19 cellular contexts compared by ENCODE assay signal in the genomic region with DNA sequence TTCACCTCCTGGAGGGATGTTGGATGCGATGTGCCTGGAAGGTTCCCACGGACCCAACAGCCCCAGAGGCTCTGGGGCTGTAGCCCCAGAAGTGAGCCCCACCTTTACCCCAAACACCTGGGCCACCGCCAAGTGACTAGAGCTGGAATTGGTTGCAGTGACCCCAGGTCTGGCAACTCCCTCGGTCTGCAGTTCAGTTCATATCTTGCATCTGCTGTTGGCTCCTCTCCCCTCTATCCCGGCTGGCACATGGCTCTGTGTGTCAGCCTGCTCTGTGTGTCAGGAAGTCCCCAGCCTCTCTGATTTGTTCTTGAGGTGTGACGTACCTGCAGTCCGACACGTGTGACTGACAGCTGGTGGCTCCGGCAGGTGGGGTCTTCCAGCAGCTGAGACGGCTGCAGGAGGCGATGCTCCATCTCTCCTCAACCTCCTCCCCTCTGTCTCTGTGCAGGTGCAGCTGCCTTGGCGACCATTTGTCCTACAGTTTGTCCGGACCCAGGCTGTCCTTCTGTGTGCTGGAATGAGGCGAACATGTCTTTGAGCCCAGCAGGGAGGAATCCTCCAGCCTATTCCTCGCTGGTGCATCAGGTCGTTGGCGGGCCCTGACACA. TPM values are rescaled to one million over a fixed set of nuclear protein-coding genes. Genes with fewer than 3 reads are reported as not detected.
DNase-seq lines count a peak whose midpoint lies in the region; ATAC-seq and TF ChIP-seq lines count a peak whose summit lies in the region.
"Had no signal": no experiment of that assay in that cellular context is flagged by ENCODE, and none has a peak within 500 bp of the region (broad histone marks: within the 10 kb centered on the region; RNA-seq: fewer than 3 reads in every experiment).

No MANE protein-coding gene starts in this region.

- peak; percentile 17 for DNase-seq in activated naive CD4-positive, alpha-beta T cell treated with anti-CD3 and anti-CD28 coated beads, Interleukin-2, amount 10 ng/mL, durations not matched to agents 7 days and 5 days
- DNase-seq in activated naive CD4-positive, alpha-beta T cell treated with anti-CD3 and anti-CD28 coated beads, Interleukin-2, amount 50 U/mL, for 72 hours (ENCODE audit: low spot score in 2 of 2) = no peak
- DNase-seq in RPMI8226 (peak; percentile 2), left lung (peak; percentile 27 to 34), tibial artery (peak; percentile 14 to 44), omental fat pad (ENCODE audit: low spot score) (no peak), NCI-H510A treated with DMSO at 0.1 percent for 48 hours (lab: John Stamatoyannopoulos, UW) (no peak)
- DNase-seq: AML-193; CD4-positive, CD25-positive, alpha-beta regulatory T cell; DMS53; GOT3; KG1; NCI-H1092; NCI-H2107; NCI-H345; PC-9 had no signal

- peaks cover 11% of the 10 kb centered on the region for H3K9me3 Mint-ChIP-seq in activated naive CD4-positive, alpha-beta T cell treated with anti-CD3 and anti-CD28 coated beads, Interleukin-2, amount 10 ng/mL, durations not matched to agents 7 days and 5 days
- peaks cover 0 to 7% of the 10 kb centered on the region in 2 donors for H3K9me3 Mint-ChIP-seq in activated naive CD4-positive, alpha-beta T cell treated with anti-CD3 and anti-CD28 coated beads, Interleukin-2, amount 50 U/mL, for 72 hours

- H3K27ac Mint-ChIP-seq in activated naive CD4-positive, alpha-beta T cell treated with anti-CD3 and anti-CD28 coated beads, Interleukin-2, amount 10 ng/mL, durations not matched to agents 7 days and 5 days = no peak overlapping the region
- H3K27ac Mint-ChIP-seq in activated naive CD4-positive, alpha-beta T cell treated with anti-CD3 and anti-CD28 coated beads, Interleukin-2, amount 50 U/mL, for 72 hours = no peak overlapping the region

- H3K27me3 ChIP-seq in left lung = peaks cover 0 to 31% of the 10 kb centered on the region in 2 donors
- H3K27me3 ChIP-seq in tibial artery = peaks cover 0 to 47% of the 10 kb centered on the region in 2 donors

- no peaks in the 10 kb centered on the region for H3K4me1 ChIP-seq in left lung
- H3K4me1 ChIP-seq in tibial artery = no peaks in the 10 kb centered on the region

- peaks cover 5% of the 10 kb centered on the region for H3K27me3 Mint-ChIP-seq in activated naive CD4-positive, alpha-beta T cell treated with anti-CD3 and anti-CD28 coated beads, Interleukin-2, amount 10 ng/mL, durations not matched to agents 7 days and 5 days

- intact Hi-C loops in left lung (cut with DNase I) = no loop called here
- intact Hi-C loops in tibial artery (cut with DNase I; ENCODE audit: low total_unique reads) = no loop called here

- H3K4me3 ChIP-seq in left lung = no peak overlapping the region
- H3K4me3 ChIP-seq in tibial artery = no peak overlapping the region
- H3K4me3 ChIP-seq: GM12878, PC-9 had no signal

- H3K27ac ChIP-seq in left lung = no peak overlapping the region
- no peak overlapping the region for H3K27ac ChIP-seq in tibial artery
- H3K27ac ChIP-seq: PC-9 had no signal

- H3K4me3 Mint-ChIP-seq in activated naive CD4-positive, alpha-beta T cell treated with anti-CD3 and anti-CD28 coated beads, Interleukin-2, amount 10 ng/mL, durations not matched to agents 7 days and 5 days = no peak overlapping the region
- H3K4me3 Mint-ChIP-seq: CD4-positive, CD25-positive, alpha-beta regulatory T cell had no signal

- no peaks in the 10 kb centered on the region for H3K4me1 Mint-ChIP-seq in activated naive CD4-positive, alpha-beta T cell treated with anti-CD3 and anti-CD28 coated beads, Interleukin-2, amount 10 ng/mL, durations not matched to agents 7 days and 5 days

- no peaks in the 10 kb centered on the region for H3K36me3 Mint-ChIP-seq in activated naive CD4-positive, alpha-beta T cell treated with anti-CD3 and anti-CD28 coated beads, Interleukin-2, amount 10 ng/mL, durations not matched to agents 7 days and 5 days
- H3K36me3 Mint-ChIP-seq in activated naive CD4-positive, alpha-beta T cell treated with anti-CD3 and anti-CD28 coated beads, Interleukin-2, amount 50 U/mL, for 72 hours = peaks cover 0 to 12% of the 10 kb centered on the region in 2 donors
- H3K36me3 Mint-ChIP-seq: CD4-positive, CD25-positive, alpha-beta regulatory T cell had no signal

- no peak for TF ChIP-seq CTCF in left lung (IDR thresholded peaks at IDR 0.05)
- TF ChIP-seq CTCF in tibial artery (IDR thresholded peaks at IDR 0.05) = no peak
- no peak for TF ChIP-seq CTCF in omental fat pad (IDR thresholded peaks at IDR 0.05)

- CTCF ChIA-PET in activated naive CD4-positive, alpha-beta T cell treated with anti-CD3 and anti-CD28 coated beads, Interleukin-2, amount 10 ng/mL, durations not matched to agents 7 days and 5 days (lab: Charles Lee) = no interaction called here

- H3K9me3 ChIP-seq in left lung (peaks cover 0 to 14% of the 10 kb centered on the region in 2 donors), tibial artery (peaks cover 0 to 14% (median 8%) of the 10 kb centered on the region in 3 donors)

- no peak for ATAC-seq in activated naive CD4-positive, alpha-beta T cell treated with anti-CD3 and anti-CD28 coated beads, Interleukin-2, amount 50 U/mL, for 72 hours
- ATAC-seq in left lung = no peak
- ATAC-seq in omental fat pad (ENCODE audit: low FRiP score) = no peak
- ATAC-seq in HG03469 (IDR thresholded peaks at IDR 0.05; ENCODE audit: unreplicated experiment) = no peak
- ATAC-seq: GM12878 had no signal

- H3K36me3 ChIP-seq in left lung (no peaks in the 10 kb centered on the region), tibial artery (no peaks in the 10 kb centered on the region)

RNA-seq across cellular contexts. Expression of a gene that starts 38.7 kb away (rescaled TPM):
- under 1 TPM in 1 of 2 donors, not detected in 1; 0.07 TPM for total RNA-seq in activated naive CD4-positive, alpha-beta T cell treated with anti-CD3 and anti-CD28 coated beads, Interleukin-2, amount 50 U/mL, for 72 hours
- 1 to 10 TPM; 1.5 to 1.6 TPM for total RNA-seq in left lung
- total RNA-seq in omental fat pad = 1 to 10 TPM; 3.8 to 6.0 (median 4.1) TPM
- total RNA-seq: CD4-positive, CD25-positive, alpha-beta regulatory T cell; GM12878; M059J had no signal

Comparison
In these comparisons a context has a peak if more than half of its experiments do, and no peak if none do; other contexts are left out.
1. DNase-seq: peak in activated naive CD4-positive, alpha-beta T cell treated with anti-CD3 and anti-CD28 coated beads, Interleukin-2, amount 10 ng/mL, durations not matched to agents 7 days and 5 days (single experiment), RPMI8226 (single experiment), left lung (2 of 2) and tibial artery (2 of 2); none in activated naive CD4-positive, alpha-beta T cell treated with anti-CD3 and anti-CD28 coated beads, Interleukin-2, amount 50 U/mL, for 72 hours (0 of 2), omental fat pad (single experiment) and NCI-H510A treated with DMSO at 0.1 percent for 48 hours (single experiment).